ENCODE assay signal across 11 cellular contexts in the genomic region with DNA sequence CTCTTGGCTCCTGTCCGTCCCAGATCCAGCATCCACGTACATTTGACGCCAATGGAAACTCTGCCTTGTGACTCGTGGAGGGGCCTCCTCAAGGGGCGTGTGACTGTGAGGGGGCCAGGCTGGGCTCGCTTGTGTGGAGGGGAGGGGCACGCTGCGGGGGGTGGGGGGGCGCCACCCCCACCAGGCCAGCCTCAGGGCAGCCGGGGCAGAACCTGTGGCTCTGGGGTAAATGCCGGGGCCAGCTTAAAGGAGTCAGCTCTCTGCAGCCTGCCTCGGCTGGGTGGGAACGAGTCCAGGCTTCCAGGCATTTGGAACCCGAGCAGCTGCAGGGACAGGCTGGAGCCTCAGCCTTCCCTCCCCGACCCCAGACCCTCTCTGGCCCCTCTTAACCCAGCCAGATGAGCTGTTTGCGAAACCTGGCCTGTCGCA.
DNase-seq lines count a peak whose midpoint lies in the region; ATAC-seq, FAIRE-seq and TF ChIP-seq lines count a peak whose summit lies in the region.
"Had no signal": no experiment of that assay in that cellular context is flagged by ENCODE, and none has a peak within 500 bp of the region (broad histone marks: within the 10 kb centered on the region; RNA-seq: fewer than 3 reads in every experiment).

No MANE protein-coding gene starts in this region.

- WGBS in GM23248 (ENCODE audit: low coverage in 1 of 2, low lambda C conversion rate in 2 of 2, missing lambda C conversion rate in 2 of 2), 2 experiments = 36 to 59% methylated on average over 7 to 17 of the region's 17 CpGs
- WGBS in small intestine, 3 donors = 41 to 53% (median 48%) methylated on average over 16 to 17 of the region's 17 CpGs

- H3K9me3 ChIP-seq in GM23248 (ENCODE audit: low read depth) (no peaks in the 10 kb centered on the region), skeletal muscle tissue (ENCODE audit: control insufficient read depth in 3 of 3, low read length in 3 of 3) (no peaks in the 10 kb centered on the region), small intestine (ENCODE audit: control insufficient read depth, low read depth) (no peaks in the 10 kb centered on the region)

- H3K9ac ChIP-seq in GM23248 (peak overlapping the region; percentile 76), skeletal muscle tissue (ENCODE audit: low read depth in 1 of 3, low read length in 3 of 3) (peak overlapping the region in 2 of 3 donors; percentile 50 to 60)

- H3K27me3 Mint-ChIP-seq in MCF 10A (ENCODE audit: insufficient read depth, unreplicated experiment) = no peaks in the 10 kb centered on the region
- peaks cover 4 to 8% of the 10 kb centered on the region in 2 donors for H3K27me3 Mint-ChIP-seq in T-cell
- H3K27me3 Mint-ChIP-seq: activated T-cell treated with anti-CD3 and anti-CD28 coated beads, Interleukin-2, amount 50 U/mL, for 24 hours; IgD-negative memory B cell had no signal

- H3K27ac Mint-ChIP-seq in MCF 10A (ENCODE audit: low read depth, unreplicated experiment) = peak overlapping the region; percentile 92
- H3K27ac Mint-ChIP-seq in T-cell = no peak overlapping the region
- H3K27ac Mint-ChIP-seq: activated T-cell treated with anti-CD3 and anti-CD28 coated beads, Interleukin-2, amount 50 U/mL, for 24 hours; IgD-negative memory B cell had no signal

- DNase-seq in GM23248 (no peak), MCF 10A (ENCODE audit: unreplicated experiment) (no peak), iris pigment epithelial cell (ENCODE audit: low read depth) (peak; percentile 17), SKM-1 treated with dmso at 0.1 percent for 144 hours (lab: John Stamatoyannopoulos, UW; ENCODE audit: unreplicated experiment) (no peak), small intestine (no peak), T-cell (no peak), hypothalamus (lab: John Stamatoyannopoulos, UW) (no peak)
- DNase-seq: activated T-cell treated with anti-CD3 and anti-CD28 coated beads, Interleukin-2, amount 50 U/mL, for 24 hours; NCI-H2227 treated with DMSO at 0.1 percent for 48 hours had no signal

- H3K4me2 ChIP-seq in GM23248 (ENCODE audit: unreplicated experiment) = peak overlapping the region; percentile 46

- H3K27me3 ChIP-seq in GM23248 (replicated peaks; ENCODE audit: insufficient read depth) (no peaks in the 10 kb centered on the region), skeletal muscle tissue (ENCODE audit: control insufficient read depth in 3 of 3, insufficient read depth in 3 of 3, low read length in 3 of 3) (peaks cover 17 to 37% (median 34%) of the 10 kb centered on the region in 3 donors), small intestine (ENCODE audit: control insufficient read depth in 2 of 2, insufficient read depth in 2 of 2, low read length in 2 of 2) (no peaks in the 10 kb centered on the region)

- no peaks in the 10 kb centered on the region for H3K79me2 ChIP-seq in GM23248 (ENCODE audit: insufficient read depth)

- no peak for ATAC-seq in T-cell (replicated peaks in 1 of 4)

- H3K9me2 ChIP-seq in GM23248 (ENCODE audit: insufficient read depth) = no peaks in the 10 kb centered on the region

- H3K36me3 Mint-ChIP-seq in MCF 10A (ENCODE audit: insufficient read depth, unreplicated experiment) = peaks cover 4% of the 10 kb centered on the region
- H3K36me3 Mint-ChIP-seq in T-cell = no peaks in the 10 kb centered on the region
- H3K36me3 Mint-ChIP-seq: IgD-negative memory B cell had no signal

- H3K36me3 ChIP-seq in GM23248 (ENCODE audit: low read depth) = no peaks in the 10 kb centered on the region
- H3K36me3 ChIP-seq in skeletal muscle tissue (ENCODE audit: control insufficient read depth in 3 of 3, insufficient read depth in 3 of 3, low read length in 3 of 3) = no peaks in the 10 kb centered on the region
- no peaks in the 10 kb centered on the region for H3K36me3 ChIP-seq in small intestine (ENCODE audit: control insufficient read depth in 2 of 2, insufficient read depth in 2 of 2, low read length in 2 of 2)

- intact Hi-C loops in MCF 10A (cut with micrococcal nuclease) = no loop called here

- FAIRE-seq in small intestine (lab: Jason Lieb, UNC) = no peak

- H3K4me3 ChIP-seq in GM23248 = peak overlapping the region; percentile 49
- H3K4me3 ChIP-seq in skeletal muscle tissue (ENCODE audit: low read length in 3 of 3) = peak overlapping the region in 1 of 3 donors; percentile 13
- H3K4me3 ChIP-seq in small intestine (ENCODE audit: low read depth in 1 of 2, low read length in 2 of 2) = no peak overlapping the region

- POLR2A ChIA-PET in MCF 10A (lab: Yijun Ruan, JAX) (interaction anchor here (0.6 to 1.7 kb wide), 8 partner anchors 10 to 619 kb away, joined by 3 to 11 read pairs (median 6); no protein-coding TSS in a partner anchor), T-cell (lab: Charles Lee) (no interaction called here)

- peaks cover 9% of the 10 kb centered on the region for H3F3A ChIP-seq in GM23248 (ENCODE audit: insufficient read depth)

- no peaks in the 10 kb centered on the region for H4K20me1 ChIP-seq in GM23248 (ENCODE audit: insufficient read depth)

- peak overlapping the region; percentile 20 for H2AFZ ChIP-seq in GM23248

- TF ChIP-seq CTCF in MCF 10A (IDR thresholded peaks at IDR 0.05; ENCODE audit: unreplicated experiment) = no peak

- H3K9me3 Mint-ChIP-seq in MCF 10A (ENCODE audit: unreplicated experiment) (peaks cover 18% of the 10 kb centered on the region), T-cell (peaks cover 0 to 4% (median 0%) of the 10 kb centered on the region in 3 donors)
- H3K9me3 Mint-ChIP-seq: activated T-cell treated with anti-CD3 and anti-CD28 coated beads, Interleukin-2, amount 50 U/mL, for 24 hours had no signal

- H3K4me3 Mint-ChIP-seq in MCF 10A (ENCODE audit: unreplicated experiment) (peak overlapping the region; percentile 48), T-cell (no peak overlapping the region)
- H3K4me3 Mint-ChIP-seq: activated T-cell treated with anti-CD3 and anti-CD28 coated beads, Interleukin-2, amount 50 U/mL, for 24 hours had no signal

- H3K4me1 ChIP-seq in GM23248 (ENCODE audit: insufficient read depth) = peaks cover 17% of the 10 kb centered on the region
- H3K4me1 ChIP-seq in skeletal muscle tissue (ENCODE audit: control insufficient read depth in 3 of 3, insufficient read depth in 3 of 3, low read length in 3 of 3) = peaks cover 15 to 21% (median 19%) of the 10 kb centered on the region in 3 donors
- H3K4me1 ChIP-seq in small intestine (ENCODE audit: control insufficient read depth in 2 of 2, insufficient read depth in 1 of 2, low read depth in 1 of 2, low read length in 1 of 2) = no peaks in the 10 kb centered on the region

- peak overlapping the region; percentile 92 for H3K27ac ChIP-seq in GM23248
- peak overlapping the region; percentile 2 for H3K27ac ChIP-seq in skeletal muscle tissue (ENCODE audit: low read depth, low read length)
- H3K27ac ChIP-seq in small intestine (ENCODE audit: low read depth in 1 of 2, low read length in 1 of 2) = peak overlapping the region in 1 of 2 donors; percentile 65

- H3K4me1 Mint-ChIP-seq in MCF 10A (ENCODE audit: insufficient read depth, unreplicated experiment) (peaks cover 29% of the 10 kb centered on the region), T-cell (peaks cover 0 to 4% (median 2%) of the 10 kb centered on the region in 3 donors)

- CTCF ChIA-PET in MCF 10A (lab: Yijun Ruan, JAX) (no interaction called here), T-cell (lab: Charles Lee) (no interaction called here)

- in situ Hi-C loops in GM23248 (cut with MboI) = no loop called here

- BruUV-seq in MCF 10A (replicated peaks; lab: Mats Ljungman, UMichigan) = no TSS peak
